ENCODE assay signal across 21 cellular contexts in genomic region chr17:57027852-57028251, GRCh38.
"Had no signal": no experiment of that assay in that cellular context is flagged by ENCODE, and none has a peak within 500 bp of the region (broad histone marks: within the 10 kb centered on the region; RNA-seq: fewer than 3 reads in every experiment).

No MANE protein-coding gene starts in this region.

- ATAC-seq: effector memory CD8-positive, alpha-beta T cell; esophagus mucosa; gastrocnemius medialis; heart right ventricle; left cardiac atrium; left lung; left ventricle myocardium superior; lower lobe of right lung had no signal

- H3K27ac ChIP-seq: epithelial cell of prostate, esophagus squamous epithelium, gastrocnemius medialis, heart right ventricle, left lung, lower lobe of right lung had no signal

- DNase-seq: cortex of kidney; effector CD8-positive, alpha-beta T cell; effector memory CD8-positive, alpha-beta T cell; endodermal cell; erythroblast; esophagus squamous epithelium; foreskin fibroblast; foreskin melanocyte; gastrocnemius medialis; glutamatergic neuron; head of caudate nucleus; heart right ventricle; hippocampal formation; left cardiac atrium; left lung; left ventricle myocardium superior; lower lobe of right lung; mesenchymal stem cell; midbrain had no signal

- H3K4me3 ChIP-seq: esophagus squamous epithelium, gastrocnemius medialis, heart right ventricle, left lung, lower lobe of right lung had no signal
